In the genomic region with DNA sequence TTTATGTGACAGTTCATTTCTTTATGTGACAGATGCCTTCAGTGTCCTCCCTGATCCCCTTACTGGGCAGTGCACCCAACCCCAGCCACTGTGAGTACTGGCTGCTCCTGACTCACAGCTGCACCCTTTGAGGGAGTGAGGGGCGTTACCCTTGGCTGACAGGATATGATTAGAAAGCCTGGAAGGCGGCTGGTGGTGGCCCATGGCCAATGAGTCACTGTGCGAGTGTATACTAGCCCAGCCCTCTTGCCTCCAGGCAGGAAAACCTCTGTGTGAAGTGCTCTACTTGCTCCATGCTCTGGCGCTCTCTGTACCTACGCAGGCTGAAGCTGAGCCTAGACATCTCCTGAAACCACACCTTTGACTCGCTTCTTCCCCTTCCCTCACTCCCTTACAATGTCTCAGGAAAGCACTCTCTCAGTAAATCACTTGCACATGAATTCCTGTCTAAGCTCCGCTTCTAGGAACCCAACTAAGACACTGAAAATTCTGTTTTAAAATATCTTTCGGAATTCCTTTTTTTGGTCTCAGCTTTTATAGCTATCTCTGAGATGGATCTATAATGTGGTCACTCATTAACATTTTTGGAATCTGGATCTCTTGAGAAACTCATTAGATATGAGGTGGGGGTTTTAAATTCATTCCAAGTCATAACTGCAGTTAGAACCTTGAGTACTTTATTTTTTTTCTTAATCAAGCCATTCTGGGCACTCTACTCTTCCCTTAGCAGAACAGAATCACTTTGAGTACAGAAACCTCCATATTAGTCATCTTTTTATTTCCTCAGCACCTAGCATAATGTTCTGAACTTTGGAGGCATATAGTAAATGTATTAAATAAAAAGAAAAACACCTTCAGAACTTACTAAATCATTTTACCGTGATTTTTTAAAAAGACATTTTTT, we compare ENCODE assay signal across 1 cellular context.
TF ChIP-seq lines count a peak whose summit lies in the region.

No MANE protein-coding gene starts in this region.

TF ChIP-seq in K562, 482 proteins besides CTCF, POLR2A, EP300 and RAD21 (continues in another document):
- TF ChIP-seq CREB1 (IDR thresholded peaks at IDR 0.05), result no peak
- TF ChIP-seq CREB1 (CRISPR knock-in tag; IDR thresholded peaks at IDR 0.05), result peak; percentile 31; the same call in 1 of the 2 replicates
- TF ChIP-seq FOXM1 (IDR thresholded peaks at IDR 0.05; ENCODE audit: low read depth), result no peak
- no peak for TF ChIP-seq FOXM1 (CRISPR knock-in tag; IDR thresholded peaks at IDR 0.05; ENCODE audit: low read depth)
- peak; percentile 43 for TF ChIP-seq RBM25 (IDR thresholded peaks at IDR 0.05; ENCODE audit: low read depth, low read length, severe bottlenecking)
- peak; percentile 78; the same call in 1 of the 2 replicates for TF ChIP-seq JUN (IDR thresholded peaks at IDR 0.05; ENCODE audit: borderline replicate concordance, low read depth, low read length)
- no peak for TF ChIP-seq JUN (CRISPR knock-in tag; IDR thresholded peaks at IDR 0.05; ENCODE audit: borderline replicate concordance)
- TF ChIP-seq ZNF778 (CRISPR knock-in tag; IDR thresholded peaks at IDR 0.05), result no peak
- TF ChIP-seq NCOA1 (IDR thresholded peaks at IDR 0.05; ENCODE audit: low read depth), result no peak
- TF ChIP-seq SMARCA5 (IDR thresholded peaks at IDR 0.05), result 0 out of 2 replicates have a peak, but pooled peaks have one; percentile 73
- TF ChIP-seq, protein P1, sequence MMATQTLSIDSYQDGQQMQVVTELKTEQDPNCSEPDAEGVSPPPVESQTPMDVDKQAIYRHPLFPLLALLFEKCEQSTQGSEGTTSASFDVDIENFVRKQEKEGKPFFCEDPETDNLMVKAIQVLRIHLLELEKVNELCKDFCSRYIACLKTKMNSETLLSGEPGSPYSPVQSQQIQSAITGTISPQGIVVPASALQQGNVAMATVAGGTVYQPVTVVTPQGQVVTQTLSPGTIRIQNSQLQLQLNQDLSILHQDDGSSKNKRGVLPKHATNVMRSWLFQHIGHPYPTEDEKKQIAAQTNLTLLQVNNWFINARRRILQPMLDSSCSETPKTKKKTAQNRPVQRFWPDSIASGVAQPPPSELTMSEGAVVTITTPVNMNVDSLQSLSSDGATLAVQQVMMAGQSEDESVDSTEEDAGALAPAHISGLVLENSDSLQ (IDR thresholded peaks at IDR 0.05), result peak; percentile 79
- peak; percentile 75 for TF ChIP-seq NFIC (IDR thresholded peaks at IDR 0.05)
- TF ChIP-seq SRF (CRISPR knock-in tag; IDR thresholded peaks at IDR 0.05), result 0 out of 4 replicates have a peak, but pooled peaks of 1 of the 2 experiments have one; percentile 22
- TF ChIP-seq STAT5A (IDR thresholded peaks at IDR 0.05; ENCODE audit: borderline replicate concordance, low read length), result 0 out of 2 replicates have a peak, but pooled peaks have one; percentile 32
- TF ChIP-seq, protein P2, sequence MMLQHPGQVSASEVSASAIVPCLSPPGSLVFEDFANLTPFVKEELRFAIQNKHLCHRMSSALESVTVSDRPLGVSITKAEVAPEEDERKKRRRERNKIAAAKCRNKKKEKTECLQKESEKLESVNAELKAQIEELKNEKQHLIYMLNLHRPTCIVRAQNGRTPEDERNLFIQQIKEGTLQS (IDR thresholded peaks at IDR 0.05), result peak; percentile 83
- TF ChIP-seq, protein P2 (CRISPR knock-in tag; conservative IDR thresholded peaks at IDR 0.05), result no peak; the same call in 1 of the 2 replicates
- TF ChIP-seq TEAD4 (IDR thresholded peaks at IDR 0.05; ENCODE audit: low read length), result peak; percentile 54; the same call in 1 of the 2 replicates
- no peak for TF ChIP-seq TEAD4 (CRISPR knock-in tag; IDR thresholded peaks at IDR 0.05; ENCODE audit: borderline replicate concordance)
- peak; percentile 72 for TF ChIP-seq SMARCA4 (IDR thresholded peaks at IDR 0.05)
- TF ChIP-seq TBP (optimal IDR thresholded peaks at IDR 0.05; ENCODE audit: low read depth, low read length), result peak; percentile 31
- TF ChIP-seq ATF7 (IDR thresholded peaks at IDR 0.05), result peak; percentile 55; the same call in 1 of the 2 replicates
- 0 out of 2 replicates have a peak, but pooled peaks have one; percentile 60 for TF ChIP-seq ZNF589 (CRISPR knock-in tag; IDR thresholded peaks at IDR 0.05; ENCODE audit: low read depth)
- peak; percentile 66; the same call in 1 of the 2 replicates for TF ChIP-seq POLR2AphosphoS5 (IDR thresholded peaks at IDR 0.05; ENCODE audit: control insufficient read depth, insufficient read depth, low read depth, low read length)
- peak in 1 of 2 experiments; percentile 24; a peak in 1 of 4 replicates for TF ChIP-seq TRIM24 (IDR thresholded peaks at IDR 0.05)
- TF ChIP-seq KLF1 (tag; IDR thresholded peaks at IDR 0.05), result peak; percentile 77; the same call in 1 of the 2 replicates
- TF ChIP-seq, protein P3, sequence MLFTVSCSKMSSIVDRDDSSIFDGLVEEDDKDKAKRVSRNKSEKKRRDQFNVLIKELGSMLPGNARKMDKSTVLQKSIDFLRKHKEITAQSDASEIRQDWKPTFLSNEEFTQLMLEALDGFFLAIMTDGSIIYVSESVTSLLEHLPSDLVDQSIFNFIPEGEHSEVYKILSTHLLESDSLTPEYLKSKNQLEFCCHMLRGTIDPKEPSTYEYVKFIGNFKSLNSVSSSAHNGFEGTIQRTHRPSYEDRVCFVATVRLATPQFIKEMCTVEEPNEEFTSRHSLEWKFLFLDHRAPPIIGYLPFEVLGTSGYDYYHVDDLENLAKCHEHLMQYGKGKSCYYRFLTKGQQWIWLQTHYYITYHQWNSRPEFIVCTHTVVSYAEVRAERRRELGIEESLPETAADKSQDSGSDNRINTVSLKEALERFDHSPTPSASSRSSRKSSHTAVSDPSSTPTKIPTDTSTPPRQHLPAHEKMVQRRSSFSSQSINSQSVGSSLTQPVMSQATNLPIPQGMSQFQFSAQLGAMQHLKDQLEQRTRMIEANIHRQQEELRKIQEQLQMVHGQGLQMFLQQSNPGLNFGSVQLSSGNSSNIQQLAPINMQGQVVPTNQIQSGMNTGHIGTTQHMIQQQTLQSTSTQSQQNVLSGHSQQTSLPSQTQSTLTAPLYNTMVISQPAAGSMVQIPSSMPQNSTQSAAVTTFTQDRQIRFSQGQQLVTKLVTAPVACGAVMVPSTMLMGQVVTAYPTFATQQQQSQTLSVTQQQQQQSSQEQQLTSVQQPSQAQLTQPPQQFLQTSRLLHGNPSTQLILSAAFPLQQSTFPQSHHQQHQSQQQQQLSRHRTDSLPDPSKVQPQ (CRISPR knock-in tag; IDR thresholded peaks at IDR 0.05; ENCODE audit: borderline replicate concordance), result no peak
- TF ChIP-seq, protein P4, sequence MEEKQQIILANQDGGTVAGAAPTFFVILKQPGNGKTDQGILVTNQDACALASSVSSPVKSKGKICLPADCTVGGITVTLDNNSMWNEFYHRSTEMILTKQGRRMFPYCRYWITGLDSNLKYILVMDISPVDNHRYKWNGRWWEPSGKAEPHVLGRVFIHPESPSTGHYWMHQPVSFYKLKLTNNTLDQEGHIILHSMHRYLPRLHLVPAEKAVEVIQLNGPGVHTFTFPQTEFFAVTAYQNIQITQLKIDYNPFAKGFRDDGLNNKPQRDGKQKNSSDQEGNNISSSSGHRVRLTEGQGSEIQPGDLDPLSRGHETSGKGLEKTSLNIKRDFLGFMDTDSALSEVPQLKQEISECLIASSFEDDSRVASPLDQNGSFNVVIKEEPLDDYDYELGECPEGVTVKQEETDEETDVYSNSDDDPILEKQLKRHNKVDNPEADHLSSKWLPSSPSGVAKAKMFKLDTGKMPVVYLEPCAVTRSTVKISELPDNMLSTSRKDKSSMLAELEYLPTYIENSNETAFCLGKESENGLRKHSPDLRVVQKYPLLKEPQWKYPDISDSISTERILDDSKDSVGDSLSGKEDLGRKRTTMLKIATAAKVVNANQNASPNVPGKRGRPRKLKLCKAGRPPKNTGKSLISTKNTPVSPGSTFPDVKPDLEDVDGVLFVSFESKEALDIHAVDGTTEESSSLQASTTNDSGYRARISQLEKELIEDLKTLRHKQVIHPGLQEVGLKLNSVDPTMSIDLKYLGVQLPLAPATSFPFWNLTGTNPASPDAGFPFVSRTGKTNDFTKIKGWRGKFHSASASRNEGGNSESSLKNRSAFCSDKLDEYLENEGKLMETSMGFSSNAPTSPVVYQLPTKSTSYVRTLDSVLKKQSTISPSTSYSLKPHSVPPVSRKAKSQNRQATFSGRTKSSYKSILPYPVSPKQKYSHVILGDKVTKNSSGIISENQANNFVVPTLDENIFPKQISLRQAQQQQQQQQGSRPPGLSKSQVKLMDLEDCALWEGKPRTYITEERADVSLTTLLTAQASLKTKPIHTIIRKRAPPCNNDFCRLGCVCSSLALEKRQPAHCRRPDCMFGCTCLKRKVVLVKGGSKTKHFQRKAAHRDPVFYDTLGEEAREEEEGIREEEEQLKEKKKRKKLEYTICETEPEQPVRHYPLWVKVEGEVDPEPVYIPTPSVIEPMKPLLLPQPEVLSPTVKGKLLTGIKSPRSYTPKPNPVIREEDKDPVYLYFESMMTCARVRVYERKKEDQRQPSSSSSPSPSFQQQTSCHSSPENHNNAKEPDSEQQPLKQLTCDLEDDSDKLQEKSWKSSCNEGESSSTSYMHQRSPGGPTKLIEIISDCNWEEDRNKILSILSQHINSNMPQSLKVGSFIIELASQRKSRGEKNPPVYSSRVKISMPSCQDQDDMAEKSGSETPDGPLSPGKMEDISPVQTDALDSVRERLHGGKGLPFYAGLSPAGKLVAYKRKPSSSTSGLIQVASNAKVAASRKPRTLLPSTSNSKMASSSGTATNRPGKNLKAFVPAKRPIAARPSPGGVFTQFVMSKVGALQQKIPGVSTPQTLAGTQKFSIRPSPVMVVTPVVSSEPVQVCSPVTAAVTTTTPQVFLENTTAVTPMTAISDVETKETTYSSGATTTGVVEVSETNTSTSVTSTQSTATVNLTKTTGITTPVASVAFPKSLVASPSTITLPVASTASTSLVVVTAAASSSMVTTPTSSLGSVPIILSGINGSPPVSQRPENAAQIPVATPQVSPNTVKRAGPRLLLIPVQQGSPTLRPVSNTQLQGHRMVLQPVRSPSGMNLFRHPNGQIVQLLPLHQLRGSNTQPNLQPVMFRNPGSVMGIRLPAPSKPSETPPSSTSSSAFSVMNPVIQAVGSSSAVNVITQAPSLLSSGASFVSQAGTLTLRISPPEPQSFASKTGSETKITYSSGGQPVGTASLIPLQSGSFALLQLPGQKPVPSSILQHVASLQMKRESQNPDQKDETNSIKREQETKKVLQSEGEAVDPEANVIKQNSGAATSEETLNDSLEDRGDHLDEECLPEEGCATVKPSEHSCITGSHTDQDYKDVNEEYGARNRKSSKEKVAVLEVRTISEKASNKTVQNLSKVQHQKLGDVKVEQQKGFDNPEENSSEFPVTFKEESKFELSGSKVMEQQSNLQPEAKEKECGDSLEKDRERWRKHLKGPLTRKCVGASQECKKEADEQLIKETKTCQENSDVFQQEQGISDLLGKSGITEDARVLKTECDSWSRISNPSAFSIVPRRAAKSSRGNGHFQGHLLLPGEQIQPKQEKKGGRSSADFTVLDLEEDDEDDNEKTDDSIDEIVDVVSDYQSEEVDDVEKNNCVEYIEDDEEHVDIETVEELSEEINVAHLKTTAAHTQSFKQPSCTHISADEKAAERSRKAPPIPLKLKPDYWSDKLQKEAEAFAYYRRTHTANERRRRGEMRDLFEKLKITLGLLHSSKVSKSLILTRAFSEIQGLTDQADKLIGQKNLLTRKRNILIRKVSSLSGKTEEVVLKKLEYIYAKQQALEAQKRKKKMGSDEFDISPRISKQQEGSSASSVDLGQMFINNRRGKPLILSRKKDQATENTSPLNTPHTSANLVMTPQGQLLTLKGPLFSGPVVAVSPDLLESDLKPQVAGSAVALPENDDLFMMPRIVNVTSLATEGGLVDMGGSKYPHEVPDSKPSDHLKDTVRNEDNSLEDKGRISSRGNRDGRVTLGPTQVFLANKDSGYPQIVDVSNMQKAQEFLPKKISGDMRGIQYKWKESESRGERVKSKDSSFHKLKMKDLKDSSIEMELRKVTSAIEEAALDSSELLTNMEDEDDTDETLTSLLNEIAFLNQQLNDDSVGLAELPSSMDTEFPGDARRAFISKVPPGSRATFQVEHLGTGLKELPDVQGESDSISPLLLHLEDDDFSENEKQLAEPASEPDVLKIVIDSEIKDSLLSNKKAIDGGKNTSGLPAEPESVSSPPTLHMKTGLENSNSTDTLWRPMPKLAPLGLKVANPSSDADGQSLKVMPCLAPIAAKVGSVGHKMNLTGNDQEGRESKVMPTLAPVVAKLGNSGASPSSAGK (IDR thresholded peaks at IDR 0.05), result no peak
- peak; percentile 61; the same call in 1 of the 2 replicates for TF ChIP-seq KLF13 (tag; IDR thresholded peaks at IDR 0.05; ENCODE audit: borderline replicate concordance, low read depth)
- TF ChIP-seq NEUROD1 (IDR thresholded peaks at IDR 0.05; ENCODE audit: borderline replicate concordance, low read depth, low read length, partially characterized antibody), result peak; percentile 35
- TF ChIP-seq ZFP36 (IDR thresholded peaks at IDR 0.05; ENCODE audit: low read depth, low read length, partially characterized antibody), result peak; percentile 99
- peak; percentile 41; the same call in 1 of the 2 replicates for TF ChIP-seq ETV1 (tag; conservative IDR thresholded peaks at IDR 0.05; ENCODE audit: low read depth)
- TF ChIP-seq EHMT2 (IDR thresholded peaks at IDR 0.05), result peak; percentile 64
- no peak for TF ChIP-seq HEY1 (CRISPR knock-in tag; IDR thresholded peaks at IDR 0.05; ENCODE audit: borderline replicate concordance)
- TF ChIP-seq ZNF436 (CRISPR knock-in tag; IDR thresholded peaks at IDR 0.05), result peak; percentile 90
- peak; percentile 56; the same call in 1 of the 2 replicates for TF ChIP-seq TCF3 (CRISPR knock-in tag; IDR thresholded peaks at IDR 0.05)
- 0 out of 2 replicates have a peak, but pooled peaks have one; percentile 9 for TF ChIP-seq JUNB (CRISPR knock-in tag; conservative IDR thresholded peaks at IDR 0.05)
- no peak for TF ChIP-seq ETV5 (CRISPR knock-in tag; IDR thresholded peaks at IDR 0.05; ENCODE audit: low read depth)
- TF ChIP-seq SMARCE1 (IDR thresholded peaks at IDR 0.05), result peak; percentile 78; the same call in 1 of the 2 replicates
- peak in 1 of 3 experiments; percentile 28 for TF ChIP-seq YY1 (IDR thresholded peaks at IDR 0.05; ENCODE audit: borderline replicate concordance in 1 of 3, control insufficient read depth in 1 of 3, extremely low read depth in 1 of 3, insufficient read depth in 3 of 3, insufficient read length in 1 of 3, insufficient replicate concordance in 2 of 3, low read depth in 1 of 3, low read length in 2 of 3)
- peak; percentile 56 for TF ChIP-seq MEIS2 (IDR thresholded peaks at IDR 0.05; ENCODE audit: partially characterized antibody)
- no peak for TF ChIP-seq ZNF23 (CRISPR knock-in tag; IDR thresholded peaks at IDR 0.05)
- TF ChIP-seq, protein P5, sequence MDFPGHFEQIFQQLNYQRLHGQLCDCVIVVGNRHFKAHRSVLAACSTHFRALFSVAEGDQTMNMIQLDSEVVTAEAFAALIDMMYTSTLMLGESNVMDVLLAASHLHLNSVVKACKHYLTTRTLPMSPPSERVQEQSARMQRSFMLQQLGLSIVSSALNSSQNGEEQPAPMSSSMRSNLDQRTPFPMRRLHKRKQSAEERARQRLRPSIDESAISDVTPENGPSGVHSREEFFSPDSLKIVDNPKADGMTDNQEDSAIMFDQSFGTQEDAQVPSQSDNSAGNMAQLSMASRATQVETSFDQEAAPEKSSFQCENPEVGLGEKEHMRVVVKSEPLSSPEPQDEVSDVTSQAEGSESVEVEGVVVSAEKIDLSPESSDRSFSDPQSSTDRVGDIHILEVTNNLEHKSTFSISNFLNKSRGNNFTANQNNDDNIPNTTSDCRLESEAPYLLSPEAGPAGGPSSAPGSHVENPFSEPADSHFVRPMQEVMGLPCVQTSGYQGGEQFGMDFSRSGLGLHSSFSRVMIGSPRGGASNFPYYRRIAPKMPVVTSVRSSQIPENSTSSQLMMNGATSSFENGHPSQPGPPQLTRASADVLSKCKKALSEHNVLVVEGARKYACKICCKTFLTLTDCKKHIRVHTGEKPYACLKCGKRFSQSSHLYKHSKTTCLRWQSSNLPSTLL (IDR thresholded peaks at IDR 0.05), result no peak
- peak; percentile 75 for TF ChIP-seq CBFA2T3 (IDR thresholded peaks at IDR 0.05)
- no peak for TF ChIP-seq ZNF253 (CRISPR knock-in tag; conservative IDR thresholded peaks at IDR 0.05)
